In the genomic region with DNA sequence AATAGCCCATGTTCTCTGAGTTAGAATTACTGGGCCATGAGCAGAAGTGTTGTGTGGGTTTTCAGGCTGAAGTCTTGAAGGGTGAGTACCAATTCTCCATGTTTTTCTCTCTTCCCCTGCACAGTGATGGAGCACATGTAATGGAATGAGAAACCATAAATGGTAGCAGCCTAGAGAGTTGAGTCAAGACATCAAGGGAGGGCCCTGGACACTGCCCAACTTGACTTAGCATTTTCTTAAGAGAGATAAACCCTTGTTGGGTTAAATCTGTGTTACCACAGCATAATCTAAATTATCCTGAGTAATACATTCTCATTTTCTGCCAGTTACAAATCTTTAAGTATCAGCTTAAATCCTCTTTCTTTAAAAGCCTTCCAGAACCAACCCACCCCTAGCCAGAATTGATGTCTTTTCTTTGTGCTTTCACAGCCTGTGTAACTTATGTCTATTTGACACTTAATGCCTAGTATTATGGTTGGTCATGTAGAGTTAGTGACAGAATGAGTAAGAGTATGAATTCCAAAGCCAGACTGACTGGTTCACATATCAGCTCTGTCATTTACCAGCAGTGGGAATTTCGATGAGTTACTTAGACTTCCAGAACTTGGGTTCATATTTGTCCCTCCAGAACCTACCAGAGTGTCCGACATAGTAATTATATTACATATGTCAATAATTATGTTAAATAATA, we compare ENCODE assay signal across 18 cellular contexts.
"Had no signal": no experiment of that assay in that cellular context is flagged by ENCODE, and none has a peak within 500 bp of the region (broad histone marks: within the 10 kb centered on the region; RNA-seq: fewer than 3 reads in every experiment).

No MANE protein-coding gene starts in this region.

- H3K4me3 Mint-ChIP-seq: activated CD8-positive, alpha-beta T cell treated with anti-CD3 and anti-CD28 coated beads, Interleukin-2, amount 10 ng/mL, durations not matched to agents 7 days and 5 days; activated naive CD8-positive, alpha-beta T cell treated with anti-CD3 and anti-CD28 coated beads for 36 hours; nephron progenitor cell; stimulated activated naive CD8-positive, alpha-beta T cell treated with anti-CD3 and anti-CD28 coated beads, Interleukin-15, Interleukin-2, amounts not matched to agents 100 ng/mL and 50 ng/mL, for 24 hours; T-helper 17 cell; WTC11 had no signal

- H3K36me3 Mint-ChIP-seq: activated naive CD8-positive, alpha-beta T cell treated with anti-CD3 and anti-CD28 coated beads for 36 hours had no signal

- H3K9me3 ChIP-seq: breast epithelium, right atrium auricular region, upper lobe of right lung had no signal

- DNase-seq: activated CD4-positive, alpha-beta T cell treated with anti-CD3 and anti-CD28 coated beads for 48 hours; activated CD8-positive, alpha-beta memory T cell treated with anti-CD3 and anti-CD28 coated beads, Interleukin-2, amount 50 U/mL, for 4 hours; activated CD8-positive, alpha-beta T cell treated with anti-CD3 and anti-CD28 coated beads, Interleukin-2, amount 10 ng/mL, durations not matched to agents 7 days and 5 days; activated gamma-delta T cell treated with Interleukin-2 at 50 U/mL for 16 hours; activated naive CD8-positive, alpha-beta T cell treated with anti-CD3 and anti-CD28 coated beads for 36 hours; activated T-cell treated with anti-CD3 and anti-CD28 coated beads, Interleukin-2, amount 50 U/mL, for 48 hours; hippocampal formation; kidney glomerular epithelial cell; nephron progenitor cell; occipital lobe; small intestine; T-helper 17 cell; upper lobe of right lung had no signal

- H3K27me3 Mint-ChIP-seq: activated naive CD8-positive, alpha-beta T cell treated with anti-CD3 and anti-CD28 coated beads for 36 hours; progenitor cell of endocrine pancreas had no signal

- ATAC-seq: activated CD8-positive, alpha-beta T cell treated with anti-CD3 and anti-CD28 coated beads, Interleukin-2, amount 10 ng/mL, durations not matched to agents 7 days and 5 days; T-helper 17 cell; upper lobe of right lung; WTC11 had no signal

- H3K27me3 ChIP-seq: breast epithelium, right atrium auricular region, upper lobe of right lung had no signal

- H3K9me3 Mint-ChIP-seq: activated naive CD8-positive, alpha-beta T cell treated with anti-CD3 and anti-CD28 coated beads for 36 hours; stimulated activated naive CD8-positive, alpha-beta T cell treated with anti-CD3 and anti-CD28 coated beads, Interleukin-15, Interleukin-2, amounts not matched to agents 100 ng/mL and 50 ng/mL, for 24 hours had no signal

- H3K36me3 ChIP-seq: breast epithelium, right atrium auricular region, upper lobe of right lung had no signal

- H3K27ac ChIP-seq: breast epithelium, right atrium auricular region, upper lobe of right lung had no signal

- H3K27ac Mint-ChIP-seq: activated CD8-positive, alpha-beta T cell treated with anti-CD3 and anti-CD28 coated beads, Interleukin-2, amount 10 ng/mL, durations not matched to agents 7 days and 5 days; activated naive CD8-positive, alpha-beta T cell treated with anti-CD3 and anti-CD28 coated beads for 36 hours; nephron progenitor cell; progenitor cell of endocrine pancreas; stimulated activated naive CD8-positive, alpha-beta T cell treated with anti-CD3 and anti-CD28 coated beads, Interleukin-15, Interleukin-2, amounts not matched to agents 100 ng/mL and 50 ng/mL, for 24 hours; T-helper 17 cell; WTC11 had no signal

- H3K4me1 Mint-ChIP-seq: activated naive CD8-positive, alpha-beta T cell treated with anti-CD3 and anti-CD28 coated beads for 36 hours; nephron progenitor cell; T-helper 17 cell; WTC11 had no signal

- H3K4me3 ChIP-seq: breast epithelium, right atrium auricular region, upper lobe of right lung had no signal
